ENCODE assay signal across 1 cellular context in the genomic region with DNA sequence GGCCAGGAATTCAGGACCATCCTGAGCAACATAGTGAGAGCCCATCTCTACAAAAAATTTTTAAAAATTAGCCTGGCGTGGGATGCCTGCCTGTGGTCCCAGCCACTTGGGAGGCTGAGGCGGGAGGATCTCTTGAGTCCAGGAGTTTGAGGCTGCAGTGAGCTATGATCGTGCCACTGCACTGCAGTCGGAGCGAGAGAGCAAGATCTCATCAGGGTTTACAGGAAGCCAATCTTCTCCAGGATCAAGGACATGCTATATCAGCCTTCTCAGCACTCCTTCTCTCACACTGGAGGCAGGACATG.
TF ChIP-seq lines count a peak whose summit lies in the region.

No MANE protein-coding gene starts in this region.

TF ChIP-seq in IMR-90, 13 proteins besides CTCF, POLR2A, EP300 and RAD21 (continued from another document):
- TF ChIP-seq MAZ (IDR thresholded peaks at IDR 0.05; ENCODE audit: borderline replicate concordance, low read depth, low read length) (no peak), USF2 (IDR thresholded peaks at IDR 0.05; ENCODE audit: low read depth, low read length) (no peak), RCOR1 (IDR thresholded peaks at IDR 0.05; ENCODE audit: insufficient replicate concordance, low read length) (no peak), SMC3 (IDR thresholded peaks at IDR 0.05; ENCODE audit: low read depth, low read length) (no peak), FOS (IDR thresholded peaks at IDR 0.05; ENCODE audit: low read depth, low read length) (no peak)
